ENCODE assay signal across 16 cellular contexts in the genomic region with DNA sequence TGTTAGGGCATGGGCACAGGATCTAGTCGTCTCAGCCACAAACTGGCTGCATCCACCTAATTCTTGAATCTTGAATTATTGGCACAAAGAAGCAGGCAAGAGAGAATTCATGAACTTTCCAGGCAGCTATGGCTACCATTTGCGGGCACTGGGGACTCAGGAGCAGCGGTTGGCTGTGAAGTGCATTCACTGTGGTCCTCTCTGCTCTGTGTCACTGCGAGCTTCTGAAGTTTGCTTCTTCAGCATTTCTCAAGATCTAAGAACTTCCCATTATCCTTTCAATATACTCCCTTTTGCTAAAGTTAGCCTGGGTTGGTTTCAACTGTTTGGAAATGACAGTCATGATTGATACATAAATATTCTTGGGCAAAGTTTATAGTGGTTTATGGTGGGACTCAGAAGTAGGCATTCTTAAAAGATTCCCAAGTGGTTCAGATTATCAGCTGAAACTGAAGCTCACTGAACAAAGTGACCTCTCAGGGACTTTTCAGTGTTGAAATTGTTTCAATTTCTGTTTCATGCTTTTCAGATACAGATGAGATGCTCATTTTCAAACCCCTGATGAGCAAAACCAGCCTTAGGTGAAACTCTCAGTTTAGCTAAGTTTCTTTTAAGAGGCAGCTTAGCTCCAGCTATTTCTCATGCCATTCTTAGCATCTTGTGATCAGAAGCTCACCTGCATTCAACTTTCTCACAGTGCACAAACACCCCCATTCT.
A peak's percentile ranks its signal among the peaks of the same experiment; 100 is the strongest.
DNase-seq lines count a peak whose midpoint lies in the region; ATAC-seq, FAIRE-seq and TF ChIP-seq lines count a peak whose summit lies in the region.
"Had no signal": no experiment of that assay in that cellular context is flagged by ENCODE, and none has a peak within 500 bp of the region (broad histone marks: within the 10 kb centered on the region; RNA-seq: fewer than 3 reads in every experiment).

No MANE protein-coding gene starts in this region.

- no peak overlapping the region for H3K27ac Mint-ChIP-seq in progenitor cell of endocrine pancreas
- H3K27ac Mint-ChIP-seq: activated CD4-positive, alpha-beta memory T cell treated with anti-CD3 and anti-CD28 coated beads, Interleukin-2, amount 10 ng/mL, durations not matched to agents 7 days and 5 days; activated naive CD8-positive, alpha-beta T cell treated with anti-CD3 and anti-CD28 coated beads for 36 hours; T-helper 1 cell treated with Interleukin-12 subunit alpha and Interleukin-12 subunit beta and Interleukin-4 antibody, amounts not matched to agents 30 μg/mL and 1 μg/mL, for 36 hours had no signal

- no peaks in the 10 kb centered on the region for H3K9me3 Mint-ChIP-seq in progenitor cell of endocrine pancreas (ENCODE audit: low read depth)
- H3K9me3 Mint-ChIP-seq: T-helper 1 cell treated with Interleukin-12 subunit alpha and Interleukin-12 subunit beta and Interleukin-4 antibody, amounts not matched to agents 30 μg/mL and 1 μg/mL, for 36 hours had no signal

- no peak for TF ChIP-seq CTCF in progenitor cell of endocrine pancreas (IDR thresholded peaks at IDR 0.05; ENCODE audit: unreplicated experiment)

- peaks cover 2% of the 10 kb centered on the region for H3K4me1 Mint-ChIP-seq in progenitor cell of endocrine pancreas (ENCODE audit: low read depth)
- H3K4me1 Mint-ChIP-seq: activated CD4-positive, alpha-beta memory T cell treated with anti-CD3 and anti-CD28 coated beads, Interleukin-2, amount 10 ng/mL, durations not matched to agents 7 days and 5 days; activated naive CD8-positive, alpha-beta T cell treated with anti-CD3 and anti-CD28 coated beads for 36 hours had no signal

- peaks cover 4% of the 10 kb centered on the region for H3K27me3 Mint-ChIP-seq in progenitor cell of endocrine pancreas
- H3K27me3 Mint-ChIP-seq: activated CD4-positive, alpha-beta memory T cell treated with anti-CD3 and anti-CD28 coated beads, Interleukin-2, amount 10 ng/mL, durations not matched to agents 7 days and 5 days; activated naive CD8-positive, alpha-beta T cell treated with anti-CD3 and anti-CD28 coated beads for 36 hours had no signal

- DNase-seq in RCC 7860 (ENCODE audit: low spot score) (no peak), inferior parietal cortex (ENCODE audit: extremely low spot score) (no peak), progenitor cell of endocrine pancreas (ENCODE audit: low spot score, unreplicated experiment) (no peak)
- no peak for DNase-seq in NK-92 treated with Interleukin-12 subunit alpha and Interleukin-12 subunit beta, amount 100 ng/mL, for 24 hours (lab: John Stamatoyannopoulos, UW)
- DNase-seq: activated CD4-positive, alpha-beta memory T cell treated with anti-CD3 and anti-CD28 coated beads, Interleukin-2, amount 10 ng/mL, durations not matched to agents 7 days and 5 days; activated naive CD8-positive, alpha-beta T cell treated with anti-CD3 and anti-CD28 coated beads for 36 hours; DND-41; KBM-7; NCI-H2171 treated with DMSO at 0.1 percent for 48 hours; tibial artery had no signal

- H3K36me3 Mint-ChIP-seq in progenitor cell of endocrine pancreas (ENCODE audit: insufficient read depth) = no peaks in the 10 kb centered on the region
- H3K36me3 Mint-ChIP-seq: activated naive CD8-positive, alpha-beta T cell treated with anti-CD3 and anti-CD28 coated beads for 36 hours had no signal

- no peak overlapping the region for H3K4me3 Mint-ChIP-seq in progenitor cell of endocrine pancreas (ENCODE audit: low read depth)
- H3K4me3 Mint-ChIP-seq: activated CD4-positive, alpha-beta memory T cell treated with anti-CD3 and anti-CD28 coated beads, Interleukin-2, amount 10 ng/mL, durations not matched to agents 7 days and 5 days; activated naive CD8-positive, alpha-beta T cell treated with anti-CD3 and anti-CD28 coated beads for 36 hours; T-helper 1 cell treated with Interleukin-12 subunit alpha and Interleukin-12 subunit beta and Interleukin-4 antibody, amounts not matched to agents 30 μg/mL and 1 μg/mL, for 36 hours had no signal

- ATAC-seq in GM18498 (IDR thresholded peaks at IDR 0.05; ENCODE audit: unreplicated experiment) = peak; percentile 91
- peak; percentile 83 for ATAC-seq in GM19397 (IDR thresholded peaks at IDR 0.05; ENCODE audit: unreplicated experiment)
- peak; percentile 87 for ATAC-seq in HG02678 (IDR thresholded peaks at IDR 0.05; ENCODE audit: unreplicated experiment)
- peak; percentile 89 for ATAC-seq in HG03342 (IDR thresholded peaks at IDR 0.05; ENCODE audit: unreplicated experiment)

- no peak for FAIRE-seq in RCC 7860 (lab: Jason Lieb, UNC)
- FAIRE-seq: H54 had no signal
